10 cellular contexts compared by ENCODE assay signal in the genomic region with DNA sequence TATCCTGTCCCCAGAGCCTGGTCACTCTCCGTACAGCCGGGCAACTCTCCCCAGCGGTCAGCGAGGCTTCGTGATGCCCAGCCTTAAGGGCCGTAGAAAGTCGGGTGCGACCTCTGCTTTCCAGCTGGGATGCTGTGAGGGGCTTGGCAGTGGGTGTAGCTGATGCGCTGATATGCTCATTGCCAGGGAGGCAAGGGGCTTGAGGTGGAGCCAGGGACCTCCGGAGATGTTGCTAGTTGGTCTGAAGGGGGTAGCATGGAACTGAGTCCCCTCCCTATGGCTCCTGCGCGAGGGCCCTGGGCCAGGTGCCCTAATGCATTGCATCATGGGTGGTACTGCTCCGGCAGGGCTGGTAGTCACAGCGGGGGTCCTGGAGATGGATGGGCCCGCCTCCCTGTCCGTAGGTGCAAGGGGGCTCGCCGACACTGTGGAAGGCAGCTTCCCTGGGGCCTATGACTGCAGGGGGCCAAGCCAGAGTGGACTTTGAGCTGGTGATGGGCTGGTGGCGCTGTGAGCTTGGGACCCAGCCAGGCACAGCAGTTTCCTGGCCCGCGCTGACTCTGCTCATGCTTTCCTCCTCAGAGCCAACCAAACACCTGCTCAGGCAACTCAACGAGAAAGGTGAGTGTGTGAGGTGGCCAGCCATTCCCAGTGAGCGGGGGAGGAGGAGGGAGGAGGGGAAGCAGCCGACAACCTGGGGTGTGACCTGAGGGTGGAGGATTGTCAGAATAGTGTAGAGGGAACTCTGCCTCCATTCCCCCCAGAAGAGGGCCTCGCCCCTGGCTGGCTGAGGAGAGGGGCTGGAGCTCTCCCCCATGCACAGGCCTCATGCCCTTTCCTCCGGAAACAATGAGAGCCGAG. TPM values are rescaled to one million over a fixed set of nuclear protein-coding genes. Genes with fewer than 3 reads are reported as not detected.
DNase-seq lines count a peak whose midpoint lies in the region; ATAC-seq, FAIRE-seq and TF ChIP-seq lines count a peak whose summit lies in the region.
"Had no signal": no experiment of that assay in that cellular context is flagged by ENCODE, and none has a peak within 500 bp of the region (broad histone marks: within the 10 kb centered on the region; RNA-seq: fewer than 3 reads in every experiment).

No MANE protein-coding gene starts in this region.

- POLR2A ChIA-PET in HCT116 (lab: Charles Lee): no interaction called here

- no peak overlapping the region for H3K9ac ChIP-seq in HCT116 (ENCODE audit: low read length)

- intact Hi-C loops in HCT116 (cut with micrococcal nuclease): no loop called here

- CTCF ChIA-PET in HCT116 (lab: Charles Lee): no interaction called here

- no peak overlapping the region for H3K27ac ChIP-seq in HCT116 (ENCODE audit: low read depth, low read length)
- H3K27ac ChIP-seq in small intestine (ENCODE audit: low read depth in 1 of 2, low read length in 1 of 2): peak overlapping the region in 1 of 2 donors; percentile 6
- H3K27ac ChIP-seq: esophagus muscularis mucosa had no signal

- peak; percentile 55 for ATAC-seq in HCT116
- no peak for ATAC-seq in GM21717 (IDR thresholded peaks at IDR 0.05; ENCODE audit: unreplicated experiment)

- DNase-seq in HCT116 (ENCODE audit: low read depth, low spot score) (no peak), NCI-H345 (lab: John Stamatoyannopoulos, UW) (peak; percentile 93), iPS-NIHi11 (ENCODE audit: low spot score) (peak; percentile 78), small intestine (peak; percentile 70), OCI-M2 (lab: John Stamatoyannopoulos, UW; ENCODE audit: unreplicated experiment) (no peak)
- DNase-seq in activated CD4-positive, CD25-positive, alpha-beta regulatory T cell (lab: John Stamatoyannopoulos, UW): no peak
- DNase-seq: DND-41 had no signal

- peaks cover 24 to 33% of the 10 kb centered on the region in 2 experiments for H3K36me3 ChIP-seq in HCT116 (ENCODE audit: control insufficient read depth in 1 of 2, insufficient read depth in 2 of 2, low read length in 2 of 2)
- peaks cover 5% of the 10 kb centered on the region in 2 donors for H3K36me3 ChIP-seq in small intestine (ENCODE audit: control insufficient read depth in 2 of 2, insufficient read depth in 2 of 2, low read length in 2 of 2)

- no peaks in the 10 kb centered on the region for H3K79me2 ChIP-seq in HCT116 (ENCODE audit: insufficient read depth, low read length)

- FAIRE-seq in small intestine (lab: Jason Lieb, UNC): no peak

- 36 to 73% (median 46%) methylated on average over 27 of the region's 27 CpGs for WGBS in small intestine, 3 donors

- no peaks in the 10 kb centered on the region for H4K20me1 ChIP-seq in HCT116 (ENCODE audit: insufficient read depth)

- H3K27me3 ChIP-seq in HCT116 (ENCODE audit: insufficient read depth, low read length) (no peaks in the 10 kb centered on the region), small intestine (ENCODE audit: control insufficient read depth in 2 of 2, insufficient read depth in 2 of 2, low read length in 2 of 2) (no peaks in the 10 kb centered on the region)
- H3K27me3 ChIP-seq: esophagus muscularis mucosa had no signal

- RAD21 ChIA-PET in HCT116 (lab: Charles Lee; ENCODE audit: low non-redundant PET in 1 of 2, low total read pairs in 2 of 2, uncharacterized antibody in 2 of 2, unreplicated experiment in 2 of 2): no interaction called here

- no peak for TF ChIP-seq POLR2A in HCT116 (IDR thresholded peaks at IDR 0.05; ENCODE audit: borderline replicate concordance, extremely low read depth, insufficient read depth, insufficient read length)

- no peak overlapping the region for H2AFZ ChIP-seq in HCT116 (ENCODE audit: low read depth, low read length, poor library complexity, severe bottlenecking)

- H3K4me3 ChIP-seq in HCT116 (replicated peaks in 1 of 2; ENCODE audit: low read depth in 1 of 2, low read length in 2 of 2) (no peak overlapping the region), small intestine (ENCODE audit: low read depth in 1 of 2, low read length in 2 of 2) (no peak overlapping the region)
- H3K4me3 ChIP-seq: esophagus muscularis mucosa, smooth muscle cell had no signal

- H3K4me2 ChIP-seq in HCT116 (ENCODE audit: low read length): no peak overlapping the region
- H3K4me2 ChIP-seq: smooth muscle cell had no signal

- TF ChIP-seq CTCF in HCT116 (IDR thresholded peaks at IDR 0.05 in 2 of 3, conservative IDR thresholded peaks at IDR 0.05 in 1 of 3; ENCODE audit: borderline replicate concordance in 1 of 3, insufficient read depth in 1 of 3, low read depth in 2 of 3, low read length in 2 of 3): no peak

- no peak for TF ChIP-seq RAD21 in HCT116 (IDR thresholded peaks at IDR 0.05; ENCODE audit: low read depth)

- H3K4me1 ChIP-seq in HCT116 (ENCODE audit: control insufficient read depth in 1 of 2, insufficient read depth in 2 of 2, low read length in 2 of 2) (no peaks in the 10 kb centered on the region), small intestine (ENCODE audit: control insufficient read depth in 2 of 2, insufficient read depth in 1 of 2, low read depth in 1 of 2, low read length in 1 of 2) (no peaks in the 10 kb centered on the region)

- no TSS peak for BruUV-seq in HCT116 (replicated peaks; lab: Mats Ljungman, UMichigan)

- H3K9me2 ChIP-seq in HCT116 (ENCODE audit: insufficient read depth): no peaks in the 10 kb centered on the region

- H3K9me3 ChIP-seq in HCT116 (ENCODE audit: control insufficient read depth in 1 of 2, insufficient read depth in 1 of 2, low read depth in 1 of 2, low read length in 2 of 2) (no peaks in the 10 kb centered on the region), small intestine (ENCODE audit: control insufficient read depth, low read depth) (no peaks in the 10 kb centered on the region)
- H3K9me3 ChIP-seq: esophagus muscularis mucosa had no signal

TF ChIP-seq in HCT116, 20 proteins besides CTCF, POLR2A, EP300 and RAD21:
- no peak for TF ChIP-seq CBX3 (IDR thresholded peaks at IDR 0.05; ENCODE audit: low read depth)
- no peak for TF ChIP-seq FOSL1 (IDR thresholded peaks at IDR 0.05; ENCODE audit: low read depth)
- TF ChIP-seq ELF1 (IDR thresholded peaks at IDR 0.05; ENCODE audit: borderline replicate concordance, low read depth): no peak

RNA-seq across cellular contexts. Expression of gene PLEKHG3, which starts 32.3 kb away (rescaled TPM):
- 55.6 TPM for total RNA-seq in HCT116 (2021; ENCODE audit: unreplicated experiment)
- 36.0 and 37.8 TPM in 2 replicates for polyA plus RNA-seq in HCT116 (2012)
- polyA plus RNA-seq in small intestine: 10 to 100 TPM; 12.7 to 18.6 (median 15.6) TPM

Comparison
In these comparisons a context has a peak if more than half of its experiments do, and no peak if none do; other contexts are left out.
1. DNase-seq: peak in NCI-H345 (single experiment), iPS-NIHi11 (single experiment) and small intestine (single experiment); none in HCT116 (single experiment), OCI-M2 (single experiment) and activated CD4-positive, CD25-positive, alpha-beta regulatory T cell (0 of 4).